13 cellular contexts compared by ENCODE assay signal in genomic region chr7:95379457-95379856, GRCh38. TPM values are rescaled to one million over a fixed set of nuclear protein-coding genes. Genes with fewer than 3 reads are reported as not detected.
"Had no signal": no experiment of that assay in that cellular context is flagged by ENCODE, and none has a peak within 500 bp of the region (broad histone marks: within the 10 kb centered on the region; RNA-seq: fewer than 3 reads in every experiment).

No MANE protein-coding gene starts in this region.

RNA-seq across cellular contexts. Expression of gene PON3, which starts 16.7 kb away (rescaled TPM):
- total RNA-seq: activated B cell treated with CpG ODN at 0.5 μM for 24 hours; activated CD4-positive, alpha-beta memory T cell treated with anti-CD3 and anti-CD28 coated beads for 36 hours; activated CD4-positive, alpha-beta memory T cell treated with anti-CD3 and anti-CD28 coated beads, Interleukin-2, amount 10 ng/mL, durations not matched to agents 7 days and 5 days; activated CD4-positive, alpha-beta T cell treated with anti-CD3 and anti-CD28 coated beads for 36 hours; activated CD4-positive, alpha-beta T cell treated with anti-CD3 and anti-CD28 coated beads, Interleukin-2, amount 10 ng/mL, durations not matched to agents 24 days and 14 days; activated CD4-positive, alpha-beta T cell treated with anti-CD3 and anti-CD28 coated beads, Interleukin-2, amount 10 ng/mL, durations not matched to agents 7 days and 5 days; activated CD8-positive, alpha-beta memory T cell treated with anti-CD3 and anti-CD28 coated beads for 36 hours; activated CD8-positive, alpha-beta T cell treated with anti-CD3 and anti-CD28 coated beads for 36 hours; activated CD8-positive, alpha-beta T cell treated with anti-CD3 and anti-CD28 coated beads, Interleukin-2, amount 10 ng/mL, durations not matched to agents 7 days and 5 days; T-helper 1 cell treated with Interleukin-12 subunit alpha and Interleukin-12 subunit beta and Interleukin-4 antibody, amounts not matched to agents 30 ng/mL and 1 ng/mL, for 36 hours; T-helper 17 cell had no signal

RNA-seq across cellular contexts. Expression of gene PON1, which starts 55.1 kb away (rescaled TPM):
- total RNA-seq: activated B cell treated with CpG ODN at 0.5 μM for 24 hours; activated CD4-positive, alpha-beta memory T cell treated with anti-CD3 and anti-CD28 coated beads for 36 hours; activated CD4-positive, alpha-beta memory T cell treated with anti-CD3 and anti-CD28 coated beads, Interleukin-2, amount 10 ng/mL, durations not matched to agents 7 days and 5 days; activated CD4-positive, alpha-beta T cell treated with anti-CD3 and anti-CD28 coated beads for 36 hours; activated CD4-positive, alpha-beta T cell treated with anti-CD3 and anti-CD28 coated beads, Interleukin-2, amount 10 ng/mL, durations not matched to agents 24 days and 14 days; activated CD4-positive, alpha-beta T cell treated with anti-CD3 and anti-CD28 coated beads, Interleukin-2, amount 10 ng/mL, durations not matched to agents 7 days and 5 days; activated CD8-positive, alpha-beta memory T cell treated with anti-CD3 and anti-CD28 coated beads for 36 hours; activated CD8-positive, alpha-beta memory T cell treated with anti-CD3 and anti-CD28 coated beads, Interleukin-2, amount 10 ng/mL, durations not matched to agents 7 days and 5 days; activated CD8-positive, alpha-beta T cell treated with anti-CD3 and anti-CD28 coated beads for 36 hours; activated CD8-positive, alpha-beta T cell treated with anti-CD3 and anti-CD28 coated beads, Interleukin-2, amount 10 ng/mL, durations not matched to agents 7 days and 5 days; T-helper 1 cell treated with Interleukin-12 subunit alpha and Interleukin-12 subunit beta and Interleukin-4 antibody, amounts not matched to agents 30 ng/mL and 1 ng/mL, for 36 hours; T-helper 17 cell; T-helper 2 cell treated with Interferon-gamma antibody and Interleukin-4, amounts not matched to agents 100 ng/mL and 5 ng/mL, for 36 hours had no signal
